1 cellular context compared by ENCODE assay signal in the genomic region with DNA sequence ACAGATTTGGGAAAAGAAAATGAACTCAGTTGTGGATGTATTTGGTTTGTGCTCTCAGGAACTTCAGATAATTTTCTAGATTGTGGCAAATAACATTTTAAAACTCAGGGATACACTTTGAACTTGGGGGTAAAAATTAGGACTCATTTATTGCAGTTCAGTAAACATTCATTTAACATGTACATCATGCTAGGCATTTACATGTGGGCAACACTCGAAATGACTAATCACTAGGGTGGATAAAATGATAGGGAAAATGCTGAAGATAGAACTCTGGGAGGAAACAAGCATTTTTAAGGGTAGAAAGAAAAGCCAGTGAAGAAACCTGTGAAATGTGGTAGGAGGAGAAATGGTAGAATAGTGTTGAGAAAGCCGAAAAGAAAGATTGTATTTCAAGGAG.
TF ChIP-seq lines count a peak whose summit lies in the region.

No MANE protein-coding gene starts in this region.

TF ChIP-seq in IMR-90, 13 proteins besides CTCF, POLR2A, EP300 and RAD21:
- TF ChIP-seq RFX5 (IDR thresholded peaks at IDR 0.05; ENCODE audit: low read depth, low read length) (no peak), CHD1 (IDR thresholded peaks at IDR 0.05; ENCODE audit: low read depth, low read length) (no peak), BHLHE40 (IDR thresholded peaks at IDR 0.05; ENCODE audit: low read depth, low read length) (no peak), FOS (IDR thresholded peaks at IDR 0.05; ENCODE audit: low read depth, low read length) (no peak), NFE2L2 (IDR thresholded peaks at IDR 0.05; ENCODE audit: low read depth, low read length) (no peak), SMC3 (IDR thresholded peaks at IDR 0.05; ENCODE audit: low read depth, low read length) (no peak)
- TF ChIP-seq, protein P1, sequence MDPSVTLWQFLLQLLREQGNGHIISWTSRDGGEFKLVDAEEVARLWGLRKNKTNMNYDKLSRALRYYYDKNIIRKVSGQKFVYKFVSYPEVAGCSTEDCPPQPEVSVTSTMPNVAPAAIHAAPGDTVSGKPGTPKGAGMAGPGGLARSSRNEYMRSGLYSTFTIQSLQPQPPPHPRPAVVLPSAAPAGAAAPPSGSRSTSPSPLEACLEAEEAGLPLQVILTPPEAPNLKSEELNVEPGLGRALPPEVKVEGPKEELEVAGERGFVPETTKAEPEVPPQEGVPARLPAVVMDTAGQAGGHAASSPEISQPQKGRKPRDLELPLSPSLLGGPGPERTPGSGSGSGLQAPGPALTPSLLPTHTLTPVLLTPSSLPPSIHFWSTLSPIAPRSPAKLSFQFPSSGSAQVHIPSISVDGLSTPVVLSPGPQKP (IDR thresholded peaks at IDR 0.05; ENCODE audit: borderline replicate concordance, low read depth, low read length): no peak
